ENCODE assay signal across 1 cellular context in the genomic region with DNA sequence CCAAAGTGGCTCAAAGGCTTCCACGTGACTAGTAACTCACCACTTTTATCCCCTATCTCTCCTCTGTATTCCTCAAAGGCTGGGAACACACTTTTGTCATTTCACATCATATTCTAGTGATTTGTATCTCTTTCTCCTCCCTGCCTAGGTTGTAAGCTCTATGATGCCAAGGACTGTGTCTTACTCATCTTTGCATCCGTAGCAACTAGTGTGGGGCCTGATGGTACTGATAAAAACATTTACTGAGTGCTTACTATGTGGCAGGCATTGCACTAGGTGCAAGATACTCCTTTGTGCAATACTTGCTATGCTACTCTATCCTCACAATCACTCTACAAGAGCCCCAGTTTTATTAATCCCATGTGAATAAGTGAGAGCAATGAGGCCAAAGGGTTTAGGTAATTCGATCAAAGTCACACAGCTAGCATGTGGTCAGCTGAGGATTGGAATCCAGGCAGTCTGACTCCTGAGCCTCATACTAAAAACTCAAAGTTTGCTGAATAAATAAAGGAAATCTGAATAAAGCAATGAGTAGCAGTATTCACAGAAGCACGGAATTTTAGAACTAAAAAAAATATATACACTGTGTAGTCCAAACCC.
TF ChIP-seq lines count a peak whose summit lies in the region.

No MANE protein-coding gene starts in this region.

TF ChIP-seq in WTC11, 78 proteins besides CTCF, POLR2A, EP300 and RAD21 (continued from another document):
- TF ChIP-seq AR (CRISPR knock-in tag; IDR thresholded peaks at IDR 0.05), result no peak
- TF ChIP-seq USF1 (CRISPR knock-in tag; IDR thresholded peaks at IDR 0.05), result no peak
TF ChIP-seq in WTC11: peak in this region for 0.
